ENCODE assay signal across 9 cellular contexts in the genomic region with DNA sequence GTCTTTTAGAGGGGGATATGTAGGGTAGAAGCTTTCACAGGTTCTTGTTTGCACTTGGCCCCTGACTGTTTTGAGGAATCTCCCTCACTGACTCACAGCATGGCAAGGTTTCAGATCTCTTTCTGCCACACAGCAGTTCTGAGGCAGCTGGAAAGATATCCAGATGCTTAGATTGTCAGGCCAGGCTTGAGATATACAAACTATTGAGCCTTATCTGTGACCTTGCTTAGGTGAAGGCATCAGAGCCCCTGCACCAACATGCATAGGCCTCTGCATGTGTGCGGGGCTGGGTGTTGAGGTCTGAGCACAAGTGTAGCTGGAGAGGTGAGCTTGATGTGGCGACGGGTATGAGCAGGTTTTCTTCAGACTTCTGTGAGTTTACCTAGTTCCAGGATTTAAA.
DNase-seq lines count a peak whose midpoint lies in the region; FAIRE-seq and TF ChIP-seq lines count a peak whose summit lies in the region.
"Had no signal": no experiment of that assay in that cellular context is flagged by ENCODE, and none has a peak within 500 bp of the region (broad histone marks: within the 10 kb centered on the region; RNA-seq: fewer than 3 reads in every experiment).

No MANE protein-coding gene starts in this region.

- peaks cover 2% of the 10 kb centered on the region; the same call in 1 of the 2 replicates for H3K36me3 ChIP-seq in MG63
- peaks cover 10% of the 10 kb centered on the region for H3K36me3 ChIP-seq in brain microvascular endothelial cell (replicated peaks)
- peaks cover 7 to 9% of the 10 kb centered on the region in 2 experiments for H3K36me3 ChIP-seq in keratinocyte (ENCODE audit: control insufficient read depth in 2 of 2, extremely low read depth in 1 of 2, insufficient read depth in 2 of 2, low read length in 2 of 2)

- H3K27ac ChIP-seq in brain microvascular endothelial cell (no peak overlapping the region), keratinocyte (ENCODE audit: control insufficient read depth, insufficient read depth, low read length) (peak overlapping the region; percentile 26)

- H3K79me2 ChIP-seq in keratinocyte (ENCODE audit: control insufficient read depth, insufficient read depth, low read length) = peaks cover 2% of the 10 kb centered on the region

- H3K27me3 ChIP-seq in MG63 (no peaks in the 10 kb centered on the region), brain microvascular endothelial cell (replicated peaks) (no peaks in the 10 kb centered on the region), keratinocyte (ENCODE audit: control insufficient read depth, extremely low read depth, insufficient read depth, low read length) (no peaks in the 10 kb centered on the region)

- H3K9me3 ChIP-seq in MG63 (no peaks in the 10 kb centered on the region), keratinocyte (ENCODE audit: control insufficient read depth, low read depth, low read length) (no peaks in the 10 kb centered on the region)

- no peak overlapping the region for H3K4me3 ChIP-seq in MG63
- H3K4me3 ChIP-seq in brain microvascular endothelial cell (ENCODE audit: low read depth, low read length) = no peak overlapping the region
- H3K4me3 ChIP-seq in keratinocyte (ENCODE audit: control insufficient read depth in 2 of 3, extremely low read depth in 1 of 3, insufficient read depth in 2 of 3, low read depth in 1 of 3, low read length in 3 of 3) = no peak overlapping the region

- no peaks in the 10 kb centered on the region for H3K9me1 ChIP-seq in keratinocyte (ENCODE audit: control insufficient read depth, extremely low read depth, insufficient read depth, low read length)

- no peak for TF ChIP-seq CTCF in brain microvascular endothelial cell (IDR thresholded peaks at IDR 0.05; ENCODE audit: low read depth, low read length, missing control alignments)
- no peak for TF ChIP-seq CTCF in keratinocyte (optimal IDR thresholded peaks at IDR 0.05 in 1 of 3, IDR thresholded peaks at IDR 0.05 in 1 of 3, conservative IDR thresholded peaks at IDR 0.05 in 1 of 3; ENCODE audit: extremely low read depth in 1 of 3, insufficient read depth in 2 of 3, low read length in 3 of 3)

- peaks cover 5% of the 10 kb centered on the region for H4K20me1 ChIP-seq in keratinocyte (ENCODE audit: control insufficient read depth, extremely low read depth, insufficient read depth, low read length)

- peaks cover 6% of the 10 kb centered on the region for H3K4me1 ChIP-seq in keratinocyte (ENCODE audit: control insufficient read depth, extremely low read depth, insufficient read depth, low read length)

- H2AFZ ChIP-seq in keratinocyte (ENCODE audit: control insufficient read depth, low read length) = no peak overlapping the region

- dilution Hi-C loops in keratinocyte (cut with MboI; ENCODE audit: extremely low pct_ligation_motif_present, low sequenced_read_pairs) = no loop called here

- intact Hi-C loops in posterior cingulate gyrus (cut with DNase I) = no loop called here

- peak; percentile 18 for FAIRE-seq in GM18507 (lab: Jason Lieb, UNC)
- FAIRE-seq in keratinocyte (lab: Jason Lieb, UNC) = no peak
- FAIRE-seq: G401.6 had no signal

- no peak for DNase-seq in GM18507 (ENCODE audit: extremely low spot score, insufficient read length, low read depth)
- DNase-seq in MG63 = peak; percentile 11
- DNase-seq in brain microvascular endothelial cell = peak; percentile 45
- DNase-seq in keratinocyte (ENCODE audit: low read depth, low spot score) = no peak
- no peak for DNase-seq in posterior cingulate gyrus
- no peak for DNase-seq in NCI-H1436 (lab: John Stamatoyannopoulos, UW)
- no peak for DNase-seq in C1 segment of cervical spinal cord (lab: John Stamatoyannopoulos, UW)
- DNase-seq: stimulated activated CD8-positive, alpha-beta memory T cell treated with anti-CD3 and anti-CD28 coated beads, Interleukin-4, amount 100 ng/mL, for 48 hours had no signal

- H3K4me2 ChIP-seq in keratinocyte (ENCODE audit: control insufficient read depth, extremely low read depth, insufficient read depth, low read depth, low read length) = no peak overlapping the region

- in situ Hi-C loops in brain microvascular endothelial cell (cut with HindIII; ENCODE audit: low pct_ligation_motif_present, low sequenced_read_pairs) = no loop called here

- no peak overlapping the region for H3K9ac ChIP-seq in keratinocyte (ENCODE audit: control insufficient read depth, extremely low read depth, insufficient read depth, low read length)

Comparison
In these comparisons a context has a peak if more than half of its experiments do, and no peak if none do; other contexts are left out.
1. DNase-seq: peak in MG63 (single experiment) and brain microvascular endothelial cell (single experiment); none in GM18507 (single experiment), keratinocyte (single experiment), posterior cingulate gyrus (0 of 10), NCI-H1436 (single experiment) and C1 segment of cervical spinal cord (0 of 14).